ENCODE assay signal across 9 cellular contexts in genomic region chr10:120423350-120424197, GRCh38. TPM values are rescaled to one million over a fixed set of nuclear protein-coding genes. Genes with fewer than 3 reads are reported as not detected.
DNase-seq lines count a peak whose midpoint lies in the region; ATAC-seq and TF ChIP-seq lines count a peak whose summit lies in the region.
"Had no signal": no experiment of that assay in that cellular context is flagged by ENCODE, and none has a peak within 500 bp of the region (broad histone marks: within the 10 kb centered on the region; RNA-seq: fewer than 3 reads in every experiment).

No MANE protein-coding gene starts in this region.

- no peak overlapping the region for H3K4me3 ChIP-seq in Jurkat, Clone E6-1 (ENCODE audit: low read length)
- no peak overlapping the region for H3K4me3 ChIP-seq in fibroblast of villous mesenchyme (ENCODE audit: low read depth, low read length)

- peak; percentile 72 for ATAC-seq in GM18868 (IDR thresholded peaks at IDR 0.05; ENCODE audit: unreplicated experiment)

- H3K4me3 Mint-ChIP-seq in osteocyte (ENCODE audit: unreplicated experiment) = no peak overlapping the region

- peaks cover 23% of the 10 kb centered on the region for H3K4me1 Mint-ChIP-seq in osteocyte (ENCODE audit: unreplicated experiment)

- H3K9me3 Mint-ChIP-seq in osteocyte (ENCODE audit: unreplicated experiment) = peaks cover 5% of the 10 kb centered on the region

- peak; percentile 90 for TF ChIP-seq CTCF in fibroblast of villous mesenchyme (IDR thresholded peaks at IDR 0.05; ENCODE audit: insufficient read depth, low read depth, low read length)
- peak; percentile 87 for TF ChIP-seq CTCF in osteocyte (IDR thresholded peaks at IDR 0.05)

- H3K27ac Mint-ChIP-seq in osteocyte (ENCODE audit: unreplicated experiment) = no peak overlapping the region

- no peaks in the 10 kb centered on the region for H3K27me3 Mint-ChIP-seq in osteocyte (ENCODE audit: unreplicated experiment)

- H3K36me3 Mint-ChIP-seq in osteocyte (ENCODE audit: unreplicated experiment) = no peaks in the 10 kb centered on the region

- peak; percentile 58 for DNase-seq in D341Med (ENCODE audit: low spot score)
- peak; percentile 38 for DNase-seq in Jurkat, Clone E6-1 (ENCODE audit: low read depth, low spot score)
- DNase-seq in T1000 (lab: John Stamatoyannopoulos, UW) = peak; percentile 43
- peak; percentile 45 for DNase-seq in fibroblast of villous mesenchyme (ENCODE audit: low read depth)
- DNase-seq in osteocyte (ENCODE audit: extremely low spot score, unreplicated experiment) = no peak
- DNase-seq in NCI-H2081 treated with DMSO at 0.1 percent for 48 hours (lab: John Stamatoyannopoulos, UW) = no peak
- no peak for DNase-seq in stimulated activated naive CD4-positive, alpha-beta T cell (lab: John Stamatoyannopoulos, UW)

RNA-seq across cellular contexts. Expression of gene PLPP4, which starts 33.5 kb away (rescaled TPM):
- polyA plus RNA-seq in Jurkat, Clone E6-1 (2012; ENCODE audit: insufficient read depth, insufficient read length) = not detected
- total RNA-seq in fibroblast of villous mesenchyme = 0.86 and 4.2 TPM in 2 replicates
- 1.9 and 2.0 TPM in 2 replicates for total RNA-seq in osteocyte
- total RNA-seq: activated CD8-positive, alpha-beta memory T cell treated with anti-CD3 and anti-CD28 coated beads for 36 hours had no signal

Comparison
In these comparisons a context has a peak if more than half of its experiments do, and no peak if none do; other contexts are left out.
1. DNase-seq: peak in D341Med (single experiment), Jurkat, Clone E6-1 (single experiment), T1000 (single experiment) and fibroblast of villous mesenchyme (single experiment); none in osteocyte (single experiment), NCI-H2081 treated with DMSO at 0.1 percent for 48 hours (single experiment) and stimulated activated naive CD4-positive, alpha-beta T cell (0 of 6).